8 cellular contexts compared by ENCODE assay signal in genomic region chr15:65833501-65834220, GRCh38. TPM values are rescaled to one million over a fixed set of nuclear protein-coding genes. Genes with fewer than 3 reads are reported as not detected.
A peak's percentile ranks its signal among the peaks of the same experiment; 100 is the strongest.
DNase-seq lines count a peak whose midpoint lies in the region; ATAC-seq, FAIRE-seq and TF ChIP-seq lines count a peak whose summit lies in the region.

No MANE protein-coding gene starts in this region.

- intact Hi-C loops in prostate gland (cut with DNase I), result loop anchor here (2.0 to 10.0 kb wide), 2 partner anchors 35 to 199 kb away; partner anchors contain the start of gene RAB11A

- H3K4me3 ChIP-seq in prostate gland, result no peak overlapping the region

- FAIRE-seq in GM19239 (lab: Jason Lieb, UNC), result no peak

- no peak for TF ChIP-seq POLR2A in prostate gland (IDR thresholded peaks at IDR 0.05)

- no peak for ATAC-seq in HG03342 (IDR thresholded peaks at IDR 0.05; ENCODE audit: unreplicated experiment)

- H3K27ac ChIP-seq in VCaP, result peak overlapping the region; percentile 96
- H3K27ac ChIP-seq in epithelial cell of prostate, result peak overlapping the region; percentile 66
- H3K27ac ChIP-seq in prostate gland, result peak overlapping the region; percentile 81 to 85

- 44% methylated on average over 4 of the region's 4 CpGs for WGBS in prostate gland

- peaks cover 11% of the 10 kb centered on the region for H3K4me1 ChIP-seq in prostate gland (replicated peaks)

- no peaks in the 10 kb centered on the region for H3K9me3 ChIP-seq in prostate gland

- no peaks in the 10 kb centered on the region for H3K27me3 ChIP-seq in prostate gland (replicated peaks; ENCODE audit: insufficient read depth)

- peak; percentile 61 for DNase-seq in activated CD8-positive, alpha-beta memory T cell treated with anti-CD3 and anti-CD28 coated beads for 24 hours
- DNase-seq in activated CD8-positive, alpha-beta memory T cell treated with anti-CD3 and anti-CD28 coated beads, Interleukin-2, amount 50 U/mL, for 48 hours, result no peak
- DNase-seq in epithelial cell of prostate (ENCODE audit: low read depth, low spot score) (no peak), prostate gland (ENCODE audit: low spot score) (no peak), GM19239 (ENCODE audit: insufficient read length, low spot score) (no peak)
- DNase-seq in central memory CD4-positive, alpha-beta T cell, result no peak

- H3K36me3 ChIP-seq in prostate gland, result no peaks in the 10 kb centered on the region

- no peak for TF ChIP-seq CTCF in VCaP (conservative IDR thresholded peaks at IDR 0.05)
- TF ChIP-seq CTCF in prostate gland (IDR thresholded peaks at IDR 0.05), result no peak

RNA-seq across cellular contexts. Expression of gene RAB11A, which starts 35.6 kb away (rescaled TPM):
- 100 to 1,000 TPM; 178 to 223 TPM for total RNA-seq in prostate gland

RNA-seq across cellular contexts. Expression of gene DENND4A, which starts 41.6 kb away (rescaled TPM):
- total RNA-seq in prostate gland, result 10 to 100 TPM; 24.5 to 49.6 TPM
